20 cellular contexts compared by ENCODE assay signal in the genomic region with DNA sequence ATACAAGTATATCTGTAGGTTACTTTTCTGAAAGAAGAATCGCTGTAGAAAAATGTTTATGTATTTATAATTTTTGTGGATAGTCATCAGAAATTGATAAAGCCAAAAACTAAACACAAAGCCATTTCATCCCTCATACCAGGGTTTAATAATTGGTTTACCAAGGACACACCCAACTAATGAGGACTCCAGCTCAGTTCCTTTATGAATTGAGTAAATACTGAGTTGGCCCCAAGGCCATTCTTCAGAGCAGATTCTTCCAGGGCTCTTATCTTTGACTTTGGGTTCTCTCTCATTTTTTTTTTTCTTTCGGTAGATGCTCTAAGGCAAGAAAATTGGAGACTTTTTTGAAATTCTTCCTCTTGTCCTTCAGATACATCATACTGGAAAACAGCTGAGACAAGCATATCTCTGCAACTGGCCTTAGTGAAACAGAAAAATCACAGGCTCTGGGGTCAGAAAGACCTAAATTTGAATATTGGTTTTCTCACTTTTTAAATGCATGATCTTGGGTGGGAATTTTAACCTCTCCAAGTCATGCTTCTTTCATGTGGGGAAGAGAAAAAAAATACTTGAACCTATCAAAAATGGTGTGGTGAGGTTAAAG.
DNase-seq lines count a peak whose midpoint lies in the region; ATAC-seq, FAIRE-seq and TF ChIP-seq lines count a peak whose summit lies in the region.
"Had no signal": no experiment of that assay in that cellular context is flagged by ENCODE, and none has a peak within 500 bp of the region (broad histone marks: within the 10 kb centered on the region; RNA-seq: fewer than 3 reads in every experiment).

No MANE protein-coding gene starts in this region.

- no peak for ATAC-seq in activated T-helper 17 cell treated with anti-CD3 and anti-CD28 coated beads, Interleukin-2, amount 50 U/mL, for 72 hours (replicated peaks)
- no peak for ATAC-seq in HG03025 (IDR thresholded peaks at IDR 0.05; ENCODE audit: low FRiP score, unreplicated experiment)

- no peaks in the 10 kb centered on the region for H3K36me3 Mint-ChIP-seq in activated T-helper 17 cell treated with anti-CD3 and anti-CD28 coated beads, Interleukin-2, amount 50 U/mL, for 72 hours (ENCODE audit: low read depth)
- H3K36me3 Mint-ChIP-seq: CD4-positive, alpha-beta memory T cell had no signal

- no peak overlapping the region for H3K27ac Mint-ChIP-seq in activated T-helper 17 cell treated with anti-CD3 and anti-CD28 coated beads, Interleukin-2, amount 50 U/mL, for 72 hours
- H3K27ac Mint-ChIP-seq: CD4-positive, alpha-beta memory T cell; H9 had no signal

- no peaks in the 10 kb centered on the region for H4K20me1 ChIP-seq in KMS-11 (ENCODE audit: insufficient read depth)
- H4K20me1 ChIP-seq: BLaER1 treated with 17β-estradiol and CSF1 and Interleukin-3, amounts not matched to agents 10 nM and 100 nM had no signal

- no peak overlapping the region for H3K4me3 ChIP-seq in KMS-11 (IDR thresholded peaks at IDR 0.05; ENCODE audit: insufficient read depth, low read depth, low read length)
- H3K4me3 ChIP-seq in bronchial epithelial cell (ENCODE audit: low read depth, low read length), result no peak overlapping the region
- H3K4me3 ChIP-seq: BLaER1 treated with 17β-estradiol and CSF1 and Interleukin-3, amounts not matched to agents 10 nM and 100 nM; Peyer's patch had no signal

- H3K36me3 ChIP-seq in KMS-11 (ENCODE audit: insufficient read depth) (no peaks in the 10 kb centered on the region), bronchial epithelial cell (ENCODE audit: control insufficient read depth, insufficient read depth, low read length) (no peaks in the 10 kb centered on the region)
- H3K36me3 ChIP-seq: BLaER1 treated with 17β-estradiol and CSF1 and Interleukin-3, amounts not matched to agents 10 nM and 100 nM; Peyer's patch had no signal

- TF ChIP-seq CTCF in KMS-11 (conservative IDR thresholded peaks at IDR 0.05; ENCODE audit: low read depth, low read length) (no peak), bronchial epithelial cell (IDR thresholded peaks at IDR 0.05; ENCODE audit: insufficient read depth, low read length, severe bottlenecking) (no peak)

- peaks cover 7% of the 10 kb centered on the region for H3K27me3 Mint-ChIP-seq in activated T-helper 17 cell treated with anti-CD3 and anti-CD28 coated beads, Interleukin-2, amount 50 U/mL, for 72 hours

- H3K4me1 Mint-ChIP-seq in activated T-helper 17 cell treated with anti-CD3 and anti-CD28 coated beads, Interleukin-2, amount 50 U/mL, for 72 hours, result no peaks in the 10 kb centered on the region
- H3K4me1 Mint-ChIP-seq: CD4-positive, alpha-beta memory T cell had no signal

- no peak for FAIRE-seq in bronchial epithelial cell (lab: Jason Lieb, UNC)
- FAIRE-seq in H54 (lab: Jason Lieb, UNC), result no peak
- FAIRE-seq: GM12891 had no signal

- H3K9me3 Mint-ChIP-seq in activated T-helper 17 cell treated with anti-CD3 and anti-CD28 coated beads, Interleukin-2, amount 50 U/mL, for 72 hours, result no peaks in the 10 kb centered on the region
- H3K9me3 Mint-ChIP-seq: H9 had no signal

- H3K27me3 ChIP-seq in KMS-11 (ENCODE audit: insufficient read depth, low read depth) (no peaks in the 10 kb centered on the region), bronchial epithelial cell (ENCODE audit: control insufficient read depth, insufficient read depth, low read length) (no peaks in the 10 kb centered on the region)
- H3K27me3 ChIP-seq: BLaER1 treated with 17β-estradiol and CSF1 and Interleukin-3, amounts not matched to agents 10 nM and 100 nM; Peyer's patch had no signal

- H3K4me3 Mint-ChIP-seq in activated T-helper 17 cell treated with anti-CD3 and anti-CD28 coated beads, Interleukin-2, amount 50 U/mL, for 72 hours, result no peak overlapping the region
- H3K4me3 Mint-ChIP-seq: CD4-positive, alpha-beta memory T cell; H9 had no signal

- H3K4me2 ChIP-seq in KMS-11, result peak overlapping the region; percentile 61
- H3K4me2 ChIP-seq: BLaER1 treated with 17β-estradiol and CSF1 and Interleukin-3, amounts not matched to agents 10 nM and 100 nM had no signal

- peak overlapping the region; percentile 51 for H3K27ac ChIP-seq in KMS-11
- H3K27ac ChIP-seq: BLaER1 treated with 17β-estradiol and CSF1 and Interleukin-3, amounts not matched to agents 10 nM and 100 nM; HL-60; Peyer's patch had no signal

- 0 out of 2 replicates have a peak overlapping the region, but pooled peaks have one; percentile 50 for H2AFZ ChIP-seq in KMS-11 (ENCODE audit: low read depth)

- no peaks in the 10 kb centered on the region for H3K79me2 ChIP-seq in KMS-11 (ENCODE audit: insufficient read depth, low read depth)

- peaks cover 34% of the 10 kb centered on the region for H3K4me1 ChIP-seq in KMS-11 (ENCODE audit: low read depth, poor library complexity, severe bottlenecking)
- H3K4me1 ChIP-seq: Peyer's patch had no signal

- H3K9ac ChIP-seq in KMS-11, result no peak overlapping the region
- H3K9ac ChIP-seq: BLaER1 treated with 17β-estradiol and CSF1 and Interleukin-3, amounts not matched to agents 10 nM and 100 nM had no signal

- DNase-seq in COR-L47 (lab: John Stamatoyannopoulos, UW), result peak; percentile 56
- peak; percentile 91 for DNase-seq in NCI-H748 (lab: John Stamatoyannopoulos, UW; ENCODE audit: unreplicated experiment)
- peak; percentile 39 for DNase-seq in bronchial epithelial cell (ENCODE audit: low read depth)
- DNase-seq in AG08395 (ENCODE audit: low spot score), result no peak
- no peak for DNase-seq in H54 (ENCODE audit: insufficient read length, low spot score)
- DNase-seq: CD4-positive, alpha-beta memory T cell; DND-41; H9; KG1; NCI-H2029; NCI-H345; NCI-H524 treated with DMSO at 0.1 percent for 48 hours; Peyer's patch; T-helper 2 cell had no signal

- no peak for TF ChIP-seq POLR2A in H54 (IDR thresholded peaks at IDR 0.05; ENCODE audit: low read depth, low read length)

Comparison
In these comparisons a context has a peak if more than half of its experiments do, and no peak if none do; other contexts are left out.
1. DNase-seq: peak in COR-L47 (single experiment), NCI-H748 (single experiment) and bronchial epithelial cell (single experiment); none in AG08395 (single experiment) and H54 (single experiment).